8 cellular contexts compared by ENCODE assay signal in genomic region chr10:132421377-132422168, GRCh38. TPM values are rescaled to one million over a fixed set of nuclear protein-coding genes. Genes with fewer than 3 reads are reported as not detected.
DNase-seq lines count a peak whose midpoint lies in the region; ATAC-seq and TF ChIP-seq lines count a peak whose summit lies in the region.

No MANE protein-coding gene starts in this region.

- H3K9me3 ChIP-seq in esophagus squamous epithelium = no peaks in the 10 kb centered on the region

- H3K27me3 Mint-ChIP-seq in activated CD4-positive, alpha-beta T cell treated with anti-CD3 and anti-CD28 coated beads, Interleukin-2, amount 10 ng/mL, durations not matched to agents 24 days and 14 days = no peaks in the 10 kb centered on the region
- no peaks in the 10 kb centered on the region for H3K27me3 Mint-ChIP-seq in natural killer cell (ENCODE audit: low read depth in 2 of 2)

- peak; percentile 53 for ATAC-seq in HG03432 (IDR thresholded peaks at IDR 0.05; ENCODE audit: unreplicated experiment)
- ATAC-seq in SK-N-SH treated with all-trans-retinoic acid at 6 μM for 48 hours = peak; percentile 86
- ATAC-seq in natural killer cell = peak; percentile 57 to 73 (median 61)
- ATAC-seq in GM21515 (IDR thresholded peaks at IDR 0.05; ENCODE audit: unreplicated experiment) = no peak

- TF ChIP-seq CTCF in esophagus squamous epithelium (IDR thresholded peaks at IDR 0.05) = no peak
- no peak for TF ChIP-seq CTCF in natural killer cell (IDR thresholded peaks at IDR 0.05)

- peak overlapping the region in 3 of 4 donors; percentile 9 to 46 (median 10) for H3K4me3 ChIP-seq in esophagus squamous epithelium

- TF ChIP-seq POLR2A in esophagus squamous epithelium (IDR thresholded peaks at IDR 0.05) = peak in 1 of 4 donors; percentile 47

- peaks cover 55 to 86% (median 63%) of the 10 kb centered on the region in 3 donors for H3K4me1 ChIP-seq in esophagus squamous epithelium

- no peaks in the 10 kb centered on the region for H3K27me3 ChIP-seq in esophagus squamous epithelium

- no peaks in the 10 kb centered on the region for H3K9me3 Mint-ChIP-seq in activated CD4-positive, alpha-beta T cell treated with anti-CD3 and anti-CD28 coated beads, Interleukin-2, amount 10 ng/mL, durations not matched to agents 24 days and 14 days
- no peaks in the 10 kb centered on the region for H3K9me3 Mint-ChIP-seq in natural killer cell

- H3K36me3 Mint-ChIP-seq in activated CD4-positive, alpha-beta T cell treated with anti-CD3 and anti-CD28 coated beads, Interleukin-2, amount 10 ng/mL, durations not matched to agents 24 days and 14 days (ENCODE audit: low read depth) = no peaks in the 10 kb centered on the region
- H3K36me3 Mint-ChIP-seq in natural killer cell = no peaks in the 10 kb centered on the region

- H3K4me1 Mint-ChIP-seq in activated CD4-positive, alpha-beta T cell treated with anti-CD3 and anti-CD28 coated beads, Interleukin-2, amount 10 ng/mL, durations not matched to agents 24 days and 14 days = peaks cover 4% of the 10 kb centered on the region
- peaks cover 18 to 40% of the 10 kb centered on the region in 2 donors for H3K4me1 Mint-ChIP-seq in natural killer cell

- peaks cover 0 to 11% (median 0%) of the 10 kb centered on the region in 3 donors for H3K36me3 ChIP-seq in esophagus squamous epithelium

- intact Hi-C loops in activated CD4-positive, alpha-beta T cell treated with anti-CD3 and anti-CD28 coated beads, Interleukin-2, amount 10 ng/mL, durations not matched to agents 24 days and 14 days (cut with micrococcal nuclease) = no loop called here
- intact Hi-C loops in esophagus squamous epithelium (cut with DNase I) (no loop called here), natural killer cell (cut with micrococcal nuclease) (loop anchor here (2.0 kb wide), 2 partner anchors 25 kb away; partner anchors contain the start of gene PWWP2B)

- peak overlapping the region; percentile 25 for H3K27ac Mint-ChIP-seq in activated CD4-positive, alpha-beta T cell treated with anti-CD3 and anti-CD28 coated beads, Interleukin-2, amount 10 ng/mL, durations not matched to agents 24 days and 14 days
- H3K27ac Mint-ChIP-seq in natural killer cell = peak overlapping the region; percentile 38 to 97

- H3K4me3 Mint-ChIP-seq in activated CD4-positive, alpha-beta T cell treated with anti-CD3 and anti-CD28 coated beads, Interleukin-2, amount 10 ng/mL, durations not matched to agents 24 days and 14 days = peak overlapping the region; percentile 17
- H3K4me3 Mint-ChIP-seq in natural killer cell = peak overlapping the region; percentile 69

- no peak for DNase-seq in activated CD4-positive, alpha-beta T cell treated with anti-CD3 and anti-CD28 coated beads, Interleukin-2, amount 10 ng/mL, durations not matched to agents 24 days and 14 days
- no peak for DNase-seq in activated CD4-positive, alpha-beta T cell treated with anti-CD3 and anti-CD28 coated beads, Interleukin-2, amount 50 U/mL, for 4 hours
- no peak for DNase-seq in esophagus squamous epithelium (lab: John Stamatoyannopoulos, UW)
- peak; percentile 49 for DNase-seq in natural killer cell
- DNase-seq in NCI-H2029 treated with DMSO at 0.1 percent for 48 hours (lab: John Stamatoyannopoulos, UW) = no peak

- peak overlapping the region; percentile 77 to 94 (median 92) for H3K27ac ChIP-seq in esophagus squamous epithelium

- 70 to 76% methylated on average over 9 to 10 of the region's 25 CpGs for WGBS in esophagus squamous epithelium, 2 donors

TF ChIP-seq in SK-N-SH treated with all-trans-retinoic acid at 6 μM for 48 hours, 23 proteins besides CTCF, POLR2A, EP300 and RAD21:
- TF ChIP-seq OSR1 (CRISPR knock-in tag; IDR thresholded peaks at IDR 0.05) = no peak
- TF ChIP-seq TSHZ2 (CRISPR knock-in tag; IDR thresholded peaks at IDR 0.05) = no peak
- no peak for TF ChIP-seq TCF4 (CRISPR knock-in tag; IDR thresholded peaks at IDR 0.05; ENCODE audit: borderline replicate concordance)
- no peak for TF ChIP-seq ZNF70 (CRISPR knock-in tag; IDR thresholded peaks at IDR 0.05)
- no peak for TF ChIP-seq CSDC2 (CRISPR knock-in tag; IDR thresholded peaks at IDR 0.05)
- TF ChIP-seq POU6F1 (CRISPR knock-in tag; IDR thresholded peaks at IDR 0.05; ENCODE audit: borderline replicate concordance, low read depth) = no peak
- no peak for TF ChIP-seq ZNF565 (CRISPR knock-in tag; conservative IDR thresholded peaks at IDR 0.05; ENCODE audit: low read depth)
- TF ChIP-seq ZC3H10 (CRISPR knock-in tag; IDR thresholded peaks at IDR 0.05) = no peak
- TF ChIP-seq PPARA (CRISPR knock-in tag; IDR thresholded peaks at IDR 0.05; ENCODE audit: borderline replicate concordance) = no peak
- no peak for TF ChIP-seq ZFP30 (CRISPR knock-in tag; IDR thresholded peaks at IDR 0.05)
- TF ChIP-seq ISL1 (CRISPR knock-in tag; IDR thresholded peaks at IDR 0.05) = no peak

RNA-seq across cellular contexts. Expression of gene PWWP2B, which starts 24.6 kb away (rescaled TPM):
- 4.9 and 5.0 TPM in 2 replicates for total RNA-seq in activated CD4-positive, alpha-beta T cell treated with anti-CD3 and anti-CD28 coated beads, Interleukin-2, amount 10 ng/mL, durations not matched to agents 24 days and 14 days
- total RNA-seq in esophagus squamous epithelium (10 to 100 TPM; 14.9 to 27.3 (median 16.7) TPM), natural killer cell (10 to 100 TPM; 23.7 to 29.5 (median 24.4) TPM)
